In the genomic region with DNA sequence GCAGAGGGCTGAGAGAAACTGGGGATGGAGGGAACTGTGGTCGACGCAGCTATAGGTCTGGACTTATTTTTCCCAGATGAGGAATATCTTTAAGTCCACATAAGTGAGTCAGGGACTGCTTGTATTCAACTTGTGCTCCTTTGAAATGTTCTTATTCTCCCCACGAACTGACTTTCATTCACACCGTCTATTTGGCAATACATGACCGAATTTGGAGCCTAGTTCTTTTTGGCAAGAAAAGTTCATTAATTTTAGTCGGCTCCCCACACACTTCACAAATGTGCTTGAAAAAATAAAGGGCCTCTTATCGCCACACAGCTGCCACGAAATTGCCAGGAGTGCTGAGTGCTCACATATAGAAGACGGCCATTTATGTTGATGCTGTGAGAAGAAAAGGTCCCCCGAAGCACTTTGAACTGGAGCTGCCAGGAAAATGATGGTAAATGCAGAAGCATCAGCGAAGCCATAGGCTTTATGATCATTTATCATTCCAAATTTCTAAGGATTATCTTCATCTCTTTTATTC, we compare ENCODE assay signal across 14 cellular contexts.
"Had no signal": no experiment of that assay in that cellular context is flagged by ENCODE, and none has a peak within 500 bp of the region (broad histone marks: within the 10 kb centered on the region; RNA-seq: fewer than 3 reads in every experiment).

No MANE protein-coding gene starts in this region.

- H3K27me3 ChIP-seq: gastrocnemius medialis, heart right ventricle had no signal

- H3K4me1 ChIP-seq: gastrocnemius medialis had no signal

- DNase-seq: activated CD4-positive, alpha-beta memory T cell treated with anti-CD3 and anti-CD28 coated beads for 36 hours; activated effector memory CD4-positive, alpha-beta T cell treated with anti-CD3 and anti-CD28 coated beads, Interleukin-2, amount 50 U/mL, for 16 hours; activated naive CD8-positive, alpha-beta T cell treated with anti-CD3 and anti-CD28 coated beads for 36 hours; activated T-cell treated with anti-CD3 and anti-CD28 coated beads, Interleukin-2, amount 50 U/mL, for 4 hours; gastrocnemius medialis; heart right ventricle; left cardiac atrium; lower lobe of right lung; naive B cell; retina; stimulated activated CD4-positive, alpha-beta T cell treated with anti-CD3 and anti-CD28 coated beads, Interleukin-12 subunit alpha, Interleukin-12 subunit beta, amount 100 ng/mL, for 4 hours; stimulated activated CD4-positive, alpha-beta T cell treated with anti-CD3 and anti-CD28 coated beads, Interleukin-2, amount 100 ng/mL, for 24 hours; WERI-Rb-1 had no signal

- H3K4me3 ChIP-seq: gastrocnemius medialis, heart right ventricle, lower lobe of right lung had no signal

- ATAC-seq: activated T-cell treated with anti-CD3 and anti-CD28 coated beads, Interleukin-2, amount 50 U/mL, for 4 hours; gastrocnemius medialis; lower lobe of right lung had no signal

- H3K27ac ChIP-seq: epithelial cell of prostate, gastrocnemius medialis, heart right ventricle, lower lobe of right lung, WERI-Rb-1 had no signal

- H3K9me3 ChIP-seq: gastrocnemius medialis, lower lobe of right lung had no signal

- H3K36me3 ChIP-seq: gastrocnemius medialis, heart right ventricle, lower lobe of right lung, WERI-Rb-1 had no signal
